Comparison of ENCODE assay signal across 15 cellular contexts in the genomic region with DNA sequence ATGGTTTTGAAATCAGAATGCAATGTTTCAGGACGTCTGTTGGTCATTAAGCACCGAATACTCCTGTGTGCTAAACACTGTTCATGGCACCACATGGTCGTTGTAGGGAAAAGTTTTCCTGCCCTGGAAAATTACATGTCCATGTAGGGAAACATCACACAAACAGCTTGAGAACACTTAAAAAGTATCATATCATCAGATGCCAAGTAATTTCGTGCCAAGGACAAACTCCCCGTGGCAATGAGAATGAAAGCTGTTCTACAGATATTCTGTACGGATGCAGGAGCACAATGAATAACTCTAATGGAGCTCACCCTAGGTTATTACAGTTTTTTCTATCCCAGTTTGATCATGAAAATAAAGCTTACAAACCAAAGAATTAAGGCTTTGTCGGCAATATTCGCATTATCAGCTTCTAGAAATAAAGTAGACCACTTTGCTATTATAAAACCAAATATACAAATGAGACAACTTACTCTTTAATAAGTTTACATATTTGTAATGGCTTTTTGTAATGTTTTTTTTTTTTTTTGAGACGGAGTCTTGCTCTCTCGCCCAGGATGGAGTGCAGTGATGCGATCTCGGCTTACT.
"Had no signal": no experiment of that assay in that cellular context is flagged by ENCODE, and none has a peak within 500 bp of the region (broad histone marks: within the 10 kb centered on the region; RNA-seq: fewer than 3 reads in every experiment).

No MANE protein-coding gene starts in this region.

- H3K4me2 ChIP-seq: neural progenitor cell had no signal

- H3K27me3 Mint-ChIP-seq: activated CD4-positive, alpha-beta T cell treated with anti-CD3 and anti-CD28 coated beads for 36 hours had no signal

- DNase-seq: activated CD4-positive, alpha-beta T cell treated with anti-CD3 and anti-CD28 coated beads for 36 hours; activated CD4-positive, alpha-beta T cell treated with anti-CD3 and anti-CD28 coated beads, Interleukin-2, amount 50 U/mL, for 48 hours; activated gamma-delta T cell; heart left ventricle; mesendoderm; naive thymus-derived CD4-positive, alpha-beta T cell; psoas muscle; sigmoid colon; stimulated activated CD4-positive, alpha-beta T cell treated with anti-CD3 and anti-CD28 coated beads, Interleukin-4, amount 100 ng/mL, for 24 hours; upper lobe of right lung had no signal

- H2AFZ ChIP-seq: neural progenitor cell had no signal

- ATAC-seq: activated CD4-positive, alpha-beta T cell treated with anti-CD3 and anti-CD28 coated beads for 36 hours; foreskin keratinocyte; naive thymus-derived CD4-positive, alpha-beta T cell; psoas muscle; stimulated activated effector memory CD8-positive, alpha-beta T cell treated with anti-CD3 and anti-CD28 coated beads, Interleukin-12 subunit alpha, Interleukin-12 subunit beta, amount 100 ng/mL, for 72 hours; upper lobe of right lung had no signal

- H3K36me3 Mint-ChIP-seq: activated naive CD4-positive, alpha-beta T cell treated with anti-CD3 and anti-CD28 coated beads, Interleukin-2, amount 50 U/mL, for 24 hours; stimulated activated effector memory CD8-positive, alpha-beta T cell treated with anti-CD3 and anti-CD28 coated beads, Interleukin-12 subunit alpha, Interleukin-12 subunit beta, amount 100 ng/mL, for 72 hours had no signal

- H3K36me3 ChIP-seq: neural progenitor cell had no signal

- H3K4me1 Mint-ChIP-seq: activated CD4-positive, alpha-beta T cell treated with anti-CD3 and anti-CD28 coated beads for 36 hours; activated naive CD4-positive, alpha-beta T cell treated with anti-CD3 and anti-CD28 coated beads, Interleukin-2, amount 50 U/mL, for 24 hours; naive thymus-derived CD4-positive, alpha-beta T cell; neural progenitor cell; stimulated activated effector memory CD8-positive, alpha-beta T cell treated with anti-CD3 and anti-CD28 coated beads, Interleukin-12 subunit alpha, Interleukin-12 subunit beta, amount 100 ng/mL, for 72 hours had no signal

- H3K27ac ChIP-seq: foreskin keratinocyte, neural progenitor cell, psoas muscle, upper lobe of right lung had no signal

- H3K27ac Mint-ChIP-seq: activated CD4-positive, alpha-beta T cell treated with anti-CD3 and anti-CD28 coated beads for 36 hours; activated naive CD4-positive, alpha-beta T cell treated with anti-CD3 and anti-CD28 coated beads, Interleukin-2, amount 50 U/mL, for 24 hours; naive thymus-derived CD4-positive, alpha-beta T cell; neural progenitor cell; stimulated activated effector memory CD8-positive, alpha-beta T cell treated with anti-CD3 and anti-CD28 coated beads, Interleukin-12 subunit alpha, Interleukin-12 subunit beta, amount 100 ng/mL, for 72 hours; T-helper 2 cell treated with Interferon-gamma antibody and Interleukin-4, amounts not matched to agents 5 μg/mL and 100 μg/mL, for 36 hours had no signal

- H3K9me3 Mint-ChIP-seq: activated naive CD4-positive, alpha-beta T cell treated with anti-CD3 and anti-CD28 coated beads, Interleukin-2, amount 50 U/mL, for 24 hours; neural progenitor cell; T-helper 2 cell treated with Interferon-gamma antibody and Interleukin-4, amounts not matched to agents 5 μg/mL and 100 μg/mL, for 36 hours had no signal

- H3K4me3 Mint-ChIP-seq: activated CD4-positive, alpha-beta T cell treated with anti-CD3 and anti-CD28 coated beads for 36 hours; activated naive CD4-positive, alpha-beta T cell treated with anti-CD3 and anti-CD28 coated beads, Interleukin-2, amount 50 U/mL, for 24 hours; naive thymus-derived CD4-positive, alpha-beta T cell; neural progenitor cell; stimulated activated effector memory CD8-positive, alpha-beta T cell treated with anti-CD3 and anti-CD28 coated beads, Interleukin-12 subunit alpha, Interleukin-12 subunit beta, amount 100 ng/mL, for 72 hours; T-helper 2 cell treated with Interferon-gamma antibody and Interleukin-4, amounts not matched to agents 5 μg/mL and 100 μg/mL, for 36 hours had no signal

- H3K27me3 ChIP-seq: foreskin keratinocyte, heart left ventricle, neural progenitor cell, sigmoid colon, upper lobe of right lung had no signal

- H3K9me3 ChIP-seq: heart left ventricle, psoas muscle, sigmoid colon, upper lobe of right lung had no signal

- H3K9ac ChIP-seq: neural progenitor cell had no signal

- H3K4me3 ChIP-seq: heart left ventricle, neural progenitor cell, psoas muscle, sigmoid colon, upper lobe of right lung had no signal
